ENCODE assay signal across 8 cellular contexts in genomic region chr2:197515277-197515797, GRCh38. TPM values are rescaled to one million over a fixed set of nuclear protein-coding genes. Genes with fewer than 3 reads are reported as not detected.
DNase-seq lines count a peak whose midpoint lies in the region; ATAC-seq and TF ChIP-seq lines count a peak whose summit lies in the region.

No MANE protein-coding gene starts in this region.

- H3K27ac Mint-ChIP-seq in stimulated activated naive CD8-positive, alpha-beta T cell treated with anti-CD3 and anti-CD28 coated beads, Interleukin-15, Interleukin-2, amounts not matched to agents 100 ng/mL and 50 ng/mL, for 24 hours = peak overlapping the region; percentile 95
- peak overlapping the region; percentile 96 for H3K27ac Mint-ChIP-seq in osteocyte (ENCODE audit: unreplicated experiment)

- H3K4me1 ChIP-seq in SK-N-SH (ENCODE audit: control insufficient read depth in 1 of 2, insufficient read depth in 2 of 2, low read depth in 1 of 2, low read length in 1 of 2) = peaks cover 0 to 8% of the 10 kb centered on the region in 2 experiments

- no peak for TF ChIP-seq RAD21 in SK-N-SH (IDR thresholded peaks at IDR 0.05; ENCODE audit: low read length)

- H3K4me1 Mint-ChIP-seq in stimulated activated naive CD8-positive, alpha-beta T cell treated with anti-CD3 and anti-CD28 coated beads, Interleukin-15, Interleukin-2, amounts not matched to agents 100 ng/mL and 50 ng/mL, for 24 hours (ENCODE audit: low read depth) = peaks cover 44% of the 10 kb centered on the region
- H3K4me1 Mint-ChIP-seq in osteocyte (ENCODE audit: unreplicated experiment) = peaks cover 38% of the 10 kb centered on the region

- peak overlapping the region; percentile 99 for H3K4me2 ChIP-seq in SK-N-SH

- H3K36me3 ChIP-seq in SK-N-SH (replicated peaks in 1 of 2; ENCODE audit: control insufficient read depth in 1 of 2, insufficient read depth in 2 of 2, low read length in 1 of 2) = peaks cover 0 to 13% of the 10 kb centered on the region in 2 experiments

- H3K36me3 Mint-ChIP-seq in stimulated activated naive CD8-positive, alpha-beta T cell treated with anti-CD3 and anti-CD28 coated beads, Interleukin-15, Interleukin-2, amounts not matched to agents 100 ng/mL and 50 ng/mL, for 24 hours (ENCODE audit: low read depth) = peaks cover 14% of the 10 kb centered on the region
- no peaks in the 10 kb centered on the region for H3K36me3 Mint-ChIP-seq in osteocyte (ENCODE audit: unreplicated experiment)

- no peaks in the 10 kb centered on the region for H3K27me3 Mint-ChIP-seq in stimulated activated naive CD8-positive, alpha-beta T cell treated with anti-CD3 and anti-CD28 coated beads, Interleukin-15, Interleukin-2, amounts not matched to agents 100 ng/mL and 50 ng/mL, for 24 hours
- no peaks in the 10 kb centered on the region for H3K27me3 Mint-ChIP-seq in osteocyte (ENCODE audit: unreplicated experiment)

- CTCF ChIA-PET in SK-N-SH (lab: Yijun Ruan, JAX) = interaction anchor here (1.1 to 2.2 kb wide), 3 partner anchors 10 to 15 kb away, joined by 3 to 11 read pairs (median 6); partner anchors contain the start of genes HSPD1 and HSPE1

- no peaks in the 10 kb centered on the region for H3K9me2 ChIP-seq in SK-N-SH

- H2AFZ ChIP-seq in SK-N-SH (ENCODE audit: low read depth) = peak overlapping the region; percentile 98

- H3K27me3 ChIP-seq in SK-N-SH (ENCODE audit: insufficient read depth) = no peaks in the 10 kb centered on the region

- POLR2A ChIA-PET in SK-N-SH (lab: Yijun Ruan, JAX) = interaction anchor here (0.6 to 3.0 kb wide), 5 partner anchors 9 to 59 kb away, joined by 3 to 46 read pairs (median 5); partner anchors contain the start of genes HSPD1 and HSPE1

- peaks cover 3% of the 10 kb centered on the region for H3F3A ChIP-seq in SK-N-SH (replicated peaks; ENCODE audit: insufficient read depth)

- ATAC-seq in stimulated activated naive CD8-positive, alpha-beta T cell treated with anti-CD3 and anti-CD28 coated beads, Interleukin-15, Interleukin-2, amounts not matched to agents 100 U/mL and 50 U/mL, for 24 hours = no peak
- peak; percentile 2 for ATAC-seq in HG03175 (IDR thresholded peaks at IDR 0.05; ENCODE audit: unreplicated experiment)
- ATAC-seq in GM21367 (IDR thresholded peaks at IDR 0.05; ENCODE audit: unreplicated experiment) = no peak

- peaks cover 44% of the 10 kb centered on the region for H3K79me2 ChIP-seq in SK-N-SH (ENCODE audit: insufficient read depth)

- no peaks in the 10 kb centered on the region for H3K9me3 ChIP-seq in SK-N-SH

- peak overlapping the region; percentile 99 for H3K4me3 Mint-ChIP-seq in stimulated activated naive CD8-positive, alpha-beta T cell treated with anti-CD3 and anti-CD28 coated beads, Interleukin-15, Interleukin-2, amounts not matched to agents 100 ng/mL and 50 ng/mL, for 24 hours
- peak overlapping the region; percentile 93 for H3K4me3 Mint-ChIP-seq in osteocyte (ENCODE audit: unreplicated experiment)

- peak overlapping the region; percentile 79 to 97 for H3K27ac ChIP-seq in SK-N-SH (ENCODE audit: low read depth in 2 of 2, low read length in 1 of 2)

- peak overlapping the region; percentile 91 for H3K9ac ChIP-seq in SK-N-SH

- peaks cover 31% of the 10 kb centered on the region for H4K20me1 ChIP-seq in SK-N-SH (ENCODE audit: insufficient read depth)

- 5% methylated on average over 17 of the region's 24 CpGs for WGBS in SK-N-SH (ENCODE audit: low lambda C conversion rate)

- no peaks in the 10 kb centered on the region for H3K9me3 Mint-ChIP-seq in stimulated activated naive CD8-positive, alpha-beta T cell treated with anti-CD3 and anti-CD28 coated beads, Interleukin-15, Interleukin-2, amounts not matched to agents 100 ng/mL and 50 ng/mL, for 24 hours
- no peaks in the 10 kb centered on the region for H3K9me3 Mint-ChIP-seq in osteocyte (ENCODE audit: unreplicated experiment)

- no peak; a peak in 1 of 4 replicates for TF ChIP-seq EP300 in SK-N-SH (IDR thresholded peaks at IDR 0.05; ENCODE audit: borderline replicate concordance in 1 of 2, low read depth in 1 of 2, low read length in 1 of 2)

- TF ChIP-seq CTCF in SK-N-SH (IDR thresholded peaks at IDR 0.05) (no peak), fibroblast of mammary gland (conservative IDR thresholded peaks at IDR 0.05; ENCODE audit: control insufficient read depth, insufficient read depth, low read depth, low read length) (no peak), osteocyte (IDR thresholded peaks at IDR 0.05) (no peak)

- no peak for DNase-seq in stimulated activated naive CD8-positive, alpha-beta T cell treated with anti-CD3 and anti-CD28 coated beads, Interleukin-15, Interleukin-2, amounts not matched to agents 100 U/mL and 50 U/mL, for 24 hours
- DNase-seq in SK-N-SH (peak; percentile 60), fibroblast of mammary gland (ENCODE audit: low read depth) (peak; percentile 67), osteocyte (ENCODE audit: extremely low spot score, unreplicated experiment) (no peak), NCI-H226 (no peak)

- peak overlapping the region; percentile 77 to 89 for H3K4me3 ChIP-seq in SK-N-SH (ENCODE audit: low read depth in 2 of 2, low read length in 1 of 2)
- H3K4me3 ChIP-seq in fibroblast of mammary gland (ENCODE audit: control insufficient read depth, low read depth, low read length) = peak overlapping the region; percentile 91

TF ChIP-seq in SK-N-SH, 30 proteins besides CTCF, POLR2A, EP300 and RAD21:
- TF ChIP-seq FOSL2 (IDR thresholded peaks at IDR 0.05; ENCODE audit: borderline replicate concordance, low read depth) (no peak), ELF1 (IDR thresholded peaks at IDR 0.05) (no peak), GATA2 (CRISPR knock-in tag; IDR thresholded peaks at IDR 0.05) (peak; percentile 31; the same call in 1 of the 2 replicates), JUND (IDR thresholded peaks at IDR 0.05) (no peak), POLR2AphosphoS5 (IDR thresholded peaks at IDR 0.05; ENCODE audit: low read depth, low read length) (no peak), NRF1 (IDR thresholded peaks at IDR 0.05; ENCODE audit: low read depth, low read length) (no peak), TEAD4 (IDR thresholded peaks at IDR 0.05; ENCODE audit: borderline replicate concordance, insufficient read depth) (no peak), SMC3 (IDR thresholded peaks at IDR 0.05; ENCODE audit: low read depth, low read length) (no peak), MXI1 (IDR thresholded peaks at IDR 0.05; ENCODE audit: low read depth, low read length) (no peak), MEF2A (IDR thresholded peaks at IDR 0.05; ENCODE audit: borderline replicate concordance, low read depth) (no peak), FOXM1 (IDR thresholded peaks at IDR 0.05; ENCODE audit: low read depth) (no peak), RCOR1 (IDR thresholded peaks at IDR 0.05; ENCODE audit: low read length) (peak; percentile 51; the same call in 1 of the 2 replicates), FOXJ3 (CRISPR knock-in tag; IDR thresholded peaks at IDR 0.05) (0 out of 2 replicates have a peak, but pooled peaks have one; percentile 29), GABPA (IDR thresholded peaks at IDR 0.05; ENCODE audit: low read depth) (no peak), TAF1 (IDR thresholded peaks at IDR 0.05; ENCODE audit: borderline replicate concordance, low read depth, low read length) (no peak), PBX3 (IDR thresholded peaks at IDR 0.05) (no peak), TCF12 (IDR thresholded peaks at IDR 0.05) (no peak), CHD2 (IDR thresholded peaks at IDR 0.05; ENCODE audit: low read length, partially characterized antibody) (no peak)
TF ChIP-seq in SK-N-SH: peak in this region for 3.

RNA-seq across cellular contexts. Expression of gene MOB4, which starts 0.5 kb away (rescaled TPM):
- 22.0 and 24.6 TPM in 2 replicates for polyA plus RNA-seq in SK-N-SH (2012; rRNA removed)
- 34.7 and 47.5 TPM in 2 replicates for polyA plus RNA-seq in SK-N-SH (2012; cell fraction: cytosol; rRNA removed)
- polyA plus RNA-seq in SK-N-SH (2012; cell fraction: nucleus; rRNA removed) = 5.4 and 10.6 TPM in 2 replicates
- 23.1 and 23.7 TPM in 2 replicates for total RNA-seq in osteocyte

RNA-seq across cellular contexts. Expression of gene HSPE1, which starts 15.2 kb away (rescaled TPM):
- polyA plus RNA-seq in SK-N-SH (2012; rRNA removed) = 130 and 142 TPM in 2 replicates
- polyA plus RNA-seq in SK-N-SH (2012; cell fraction: cytosol; rRNA removed) = 214 and 427 TPM in 2 replicates
- polyA plus RNA-seq in SK-N-SH (2012; cell fraction: nucleus; rRNA removed) = 26.6 and 39.8 TPM in 2 replicates
- 60.5 and 70.4 TPM in 2 replicates for total RNA-seq in osteocyte

RNA-seq across cellular contexts. Expression of gene HSPD1, which starts 15.7 kb away (rescaled TPM):
- 212 and 227 TPM in 2 replicates for polyA plus RNA-seq in SK-N-SH (2012; rRNA removed)
- 255 and 362 TPM in 2 replicates for polyA plus RNA-seq in SK-N-SH (2012; cell fraction: cytosol; rRNA removed)
- polyA plus RNA-seq in SK-N-SH (2012; cell fraction: nucleus; rRNA removed) = 101 and 200 TPM in 2 replicates
- total RNA-seq in osteocyte = 163 and 165 TPM in 2 replicates

Comparison
In these comparisons a context has a peak if more than half of its experiments do, and no peak if none do; other contexts are left out.
1. DNase-seq: peak in SK-N-SH (single experiment) and fibroblast of mammary gland (single experiment); none in stimulated activated naive CD8-positive, alpha-beta T cell treated with anti-CD3 and anti-CD28 coated beads, Interleukin-15, Interleukin-2, amounts not matched to agents 100 U/mL and 50 U/mL, for 24 hours (single experiment), osteocyte (single experiment) and NCI-H226 (single experiment).